Comparison of ENCODE assay signal across 10 cellular contexts in the genomic region with DNA sequence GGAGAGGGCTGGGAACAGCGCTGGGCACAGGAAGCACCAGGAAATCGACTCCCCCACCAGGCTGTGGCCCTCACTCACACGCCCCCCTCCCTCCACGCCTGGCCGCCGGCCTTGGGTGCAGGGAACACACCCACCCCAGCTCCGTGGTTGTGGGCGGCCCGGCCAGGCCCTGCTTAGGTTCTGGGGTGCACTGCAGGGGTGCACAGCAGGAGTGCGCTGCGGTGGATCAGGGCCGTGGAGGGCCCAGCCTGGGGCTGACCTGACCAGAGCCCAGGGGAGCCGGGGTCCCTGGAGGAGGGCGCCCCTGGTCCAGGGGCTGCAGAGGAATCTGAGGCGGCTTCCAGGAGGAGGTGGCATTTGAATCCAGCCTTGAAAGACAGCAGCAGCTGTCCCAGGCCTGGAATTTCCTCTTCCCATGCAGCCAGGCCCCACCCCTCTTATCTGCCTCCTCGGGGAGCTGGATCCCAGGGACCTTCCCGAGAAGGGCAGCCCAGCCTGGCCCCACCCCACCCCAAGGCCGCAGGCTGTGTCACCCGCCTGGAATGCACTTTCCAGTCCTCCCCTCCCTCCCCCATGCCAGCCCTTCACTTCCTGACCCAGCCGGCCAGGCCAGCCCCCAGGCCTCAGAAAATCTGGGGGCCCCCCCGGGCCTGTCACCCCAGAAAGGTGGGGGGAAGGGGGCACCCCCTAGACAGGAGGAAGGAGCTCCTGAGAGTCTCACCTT. TPM values are rescaled to one million over a fixed set of nuclear protein-coding genes. Genes with fewer than 3 reads are reported as not detected.
DNase-seq lines count a peak whose midpoint lies in the region; ATAC-seq and TF ChIP-seq lines count a peak whose summit lies in the region.
"Had no signal": no experiment of that assay in that cellular context is flagged by ENCODE, and none has a peak within 500 bp of the region (broad histone marks: within the 10 kb centered on the region; RNA-seq: fewer than 3 reads in every experiment).

No MANE protein-coding gene starts in this region.

- H3K27me3 ChIP-seq in GM23248 (replicated peaks; ENCODE audit: insufficient read depth) (0 out of 2 replicates have a peak, but pooled peaks cover 6% of the 10 kb centered on the region), WERI-Rb-1 (ENCODE audit: insufficient read depth, low read depth, severe bottlenecking) (no peaks in the 10 kb centered on the region)

- in situ Hi-C loops in GM23248 (cut with MboI) = no loop called here
- in situ Hi-C loops in G401 (cut with HindIII; ENCODE audit: low sequenced_read_pairs) = no loop called here

- peaks cover 28% of the 10 kb centered on the region for H3K4me1 ChIP-seq in GM23248 (ENCODE audit: insufficient read depth)

- peak; percentile 73 for ATAC-seq in Right ventricle myocardium superior (ENCODE audit: poor library complexity)
- no peak for ATAC-seq in activated CD4-positive, CD25-positive, alpha-beta regulatory T cell treated with anti-CD3 and anti-CD28 coated beads, Interleukin-2, amount 50 U/mL, for 24 hours
- ATAC-seq: activated T-cell treated with anti-CD3 and anti-CD28 coated beads, Interleukin-2, amount 50 U/mL, for 4 hours had no signal

- no peaks in the 10 kb centered on the region for H3K79me2 ChIP-seq in GM23248 (ENCODE audit: insufficient read depth)

- H3K9me2 ChIP-seq in GM23248 (ENCODE audit: insufficient read depth) = no peaks in the 10 kb centered on the region

- TF ChIP-seq CTCF in WERI-Rb-1 (IDR thresholded peaks at IDR 0.05; ENCODE audit: low read depth, low read length) = no peak

- no peak overlapping the region for H3K4me3 ChIP-seq in GM23248
- H3K4me3 ChIP-seq in WERI-Rb-1 (ENCODE audit: low read depth, low read length) = no peak overlapping the region

- H3K36me3 ChIP-seq in GM23248 (ENCODE audit: low read depth) = no peaks in the 10 kb centered on the region
- H3K36me3 ChIP-seq in WERI-Rb-1 = no peaks in the 10 kb centered on the region

- DNase-seq in GM23248 (peak; percentile 91), SW480 (ENCODE audit: low spot score) (peak; percentile 98), Right ventricle myocardium superior (peak; percentile 63), renal cortical epithelial cell (ENCODE audit: low read depth) (peak; percentile 82), NCI-H2029 treated with DMSO at 0.1 percent for 48 hours (lab: John Stamatoyannopoulos, UW) (no peak), G401 (ENCODE audit: low spot score) (no peak), WERI-Rb-1 (no peak)
- DNase-seq: activated T-cell treated with anti-CD3 and anti-CD28 coated beads, Interleukin-2, amount 50 U/mL, for 4 hours; NCI-H524 treated with DMSO at 0.1 percent for 48 hours had no signal

- 52 to 64% methylated on average over 19 to 21 of the region's 21 CpGs for whole genome bisulfite sequencing in GM23248 (ENCODE audit: low coverage in 1 of 2, low lambda C conversion rate in 2 of 2, missing lambda C conversion rate in 2 of 2), 2 experiments

- H3K4me2 ChIP-seq in GM23248 (ENCODE audit: unreplicated experiment) = peak overlapping the region; percentile 35

- H3K9me3 ChIP-seq in GM23248 (ENCODE audit: low read depth) (no peaks in the 10 kb centered on the region), WERI-Rb-1 (ENCODE audit: severe bottlenecking) (no peaks in the 10 kb centered on the region)

- no peaks in the 10 kb centered on the region for H4K20me1 ChIP-seq in GM23248 (ENCODE audit: insufficient read depth)

- intact Hi-C loops in Right ventricle myocardium superior (cut with DNase I) = no loop called here

- H3K9ac ChIP-seq in GM23248 = peak overlapping the region; percentile 71

- peak overlapping the region; percentile 66 for H2AFZ ChIP-seq in GM23248

- no peaks in the 10 kb centered on the region; the same call in 1 of the 2 replicates for H3F3A ChIP-seq in GM23248 (ENCODE audit: insufficient read depth)

- no peak overlapping the region for H3K27ac ChIP-seq in GM23248
- H3K27ac ChIP-seq in WERI-Rb-1 = no peak overlapping the region

RNA-seq across cellular contexts. Expression of a gene that starts 18.4 kb away (rescaled TPM):
- 8.4 and 9.4 TPM in 2 replicates for total RNA-seq in GM23248 (2014; rRNA removed; shearing (Covaris generic))
- polyA plus RNA-seq in GM23248 (2016; fragmentation: Nextera tagmentation; extraction: Ambion mirVana) = 4.7 and 5.1 TPM in 2 replicates
- total RNA-seq in Right ventricle myocardium superior (34.5 TPM), renal cortical epithelial cell (33.5 and 54.3 TPM in 2 replicates)
- total RNA-seq in G401 (2014; rRNA removed; shearing (Covaris generic)) = 0.34 and 2.6 TPM in 2 replicates

Comparison
In these comparisons a context has a peak if more than half of its experiments do, and no peak if none do; other contexts are left out.
1. DNase-seq: peak in GM23248 (single experiment), SW480 (single experiment), Right ventricle myocardium superior (single experiment) and renal cortical epithelial cell (single experiment); none in NCI-H2029 treated with DMSO at 0.1 percent for 48 hours (single experiment), G401 (single experiment) and WERI-Rb-1 (single experiment).